Comparison of ENCODE assay signal across 8 cellular contexts in the genomic region with DNA sequence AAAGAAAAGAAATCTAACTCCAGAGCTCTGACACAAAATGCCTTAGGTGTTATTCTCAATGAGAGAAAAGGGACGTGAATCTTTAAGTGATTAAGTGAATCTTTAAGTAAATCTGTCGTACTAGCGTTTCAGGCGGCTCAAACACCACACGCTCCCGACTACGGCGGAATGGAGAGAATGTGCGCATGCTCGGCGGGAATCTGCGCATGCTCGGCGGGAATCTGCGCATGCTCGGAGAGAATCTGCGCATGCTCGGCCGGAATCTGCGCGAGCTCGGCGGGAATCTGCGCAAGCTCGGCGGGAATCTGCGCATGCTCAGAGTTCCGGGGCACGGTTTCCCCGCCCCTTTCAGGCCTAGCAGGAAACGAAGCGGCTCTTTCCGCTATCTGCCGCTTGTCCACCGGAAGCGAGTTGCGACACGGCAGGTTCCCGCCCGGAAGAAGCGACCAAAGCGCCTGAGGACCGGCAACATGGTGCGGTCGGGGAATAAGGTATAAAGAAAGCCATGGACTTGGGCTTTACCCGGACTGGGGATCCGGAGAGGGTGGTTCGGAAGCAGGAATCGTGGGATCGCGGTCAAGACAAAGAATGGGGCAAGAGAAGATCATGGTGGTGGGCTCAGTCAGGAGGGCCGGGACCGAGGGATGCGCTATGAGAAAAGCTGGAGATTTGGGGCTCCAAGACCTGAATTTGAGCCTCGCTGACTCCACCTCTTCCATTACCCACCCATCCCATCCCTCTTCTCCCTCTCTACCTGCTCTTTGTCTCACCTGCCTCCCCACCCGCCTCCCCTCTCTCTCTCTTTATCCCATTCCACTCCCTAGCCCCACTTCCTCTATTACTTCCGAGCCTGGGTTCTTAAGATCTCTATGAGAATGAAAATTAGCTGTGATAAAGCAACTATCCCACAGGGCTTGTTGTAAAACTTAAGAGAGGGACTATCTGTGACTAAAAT. TPM values are rescaled to one million over a fixed set of nuclear protein-coding genes. Genes with fewer than 3 reads are reported as not detected.
DNase-seq lines count a peak whose midpoint lies in the region; ATAC-seq and TF ChIP-seq lines count a peak whose summit lies in the region.

Gene XRCC5, plus strand, starts transcription at position 382 of the 955 bp plus-strand sequence. Its CDS starts 89 bp downstream, at position 471.

- H3K27me3 ChIP-seq in GM23338 (ENCODE audit: insufficient read depth) (no peaks in the 10 kb centered on the region), esophagus muscularis mucosa (peaks cover 0 to 13% (median 0%) of the 10 kb centered on the region in 4 donors), muscle layer of duodenum (ENCODE audit: low read depth, low read length) (no peaks in the 10 kb centered on the region)

- H3K4me1 Mint-ChIP-seq in GM23338: peaks cover 47% of the 10 kb centered on the region

- H3K4me2 ChIP-seq in GM23338: peak within 1 kb of the TSS; percentile 90

- H3K4me3 ChIP-seq in GM23338 (peak within 1 kb of the TSS; percentile 85), esophagus muscularis mucosa (peak within 1 kb of the TSS; percentile 82 to 91 (median 90)), muscle layer of duodenum (ENCODE audit: low read depth in 1 of 2, low read length in 2 of 2) (peak within 1 kb of the TSS; percentile 67 to 79)

- H3K36me3 Mint-ChIP-seq in GM23338 (ENCODE audit: low read depth): peaks cover 50% of the 10 kb centered on the region

- whole genome bisulfite sequencing in esophagus muscularis mucosa: 2% methylated on average over 51 of the region's 57 CpGs

- intact Hi-C loops in esophagus muscularis mucosa (cut with DNase I): no loop called here

- H3K9me2 ChIP-seq in GM23338 (ENCODE audit: insufficient read depth): no peaks in the 10 kb centered on the region

- H4K20me1 ChIP-seq in GM23338 (replicated peaks; ENCODE audit: insufficient read depth): no peaks in the 10 kb centered on the region; the same call in 1 of the 2 replicates

- H3K36me3 ChIP-seq in GM23338 (ENCODE audit: insufficient read depth) (peaks cover 34% of the 10 kb centered on the region), esophagus muscularis mucosa (peaks cover 0 to 39% (median 27%) of the 10 kb centered on the region in 4 donors), muscle layer of duodenum (ENCODE audit: control insufficient read depth in 1 of 2, insufficient read depth in 2 of 2, low read length in 2 of 2) (peaks cover 21 to 29% of the 10 kb centered on the region in 2 donors)

- H3K27ac ChIP-seq in GM23338 (ENCODE audit: low read depth) (peak within 1 kb of the TSS; percentile 89), esophagus muscularis mucosa (replicated peaks in 1 of 4) (peak within 1 kb of the TSS; percentile 91 to 94 (median 92)), muscle layer of duodenum (ENCODE audit: low read length) (peak within 1 kb of the TSS; percentile 99)

- peak; percentile 88 for DNase-seq in DMS79 treated with DMSO at 0.1 percent for 48 hours (lab: John Stamatoyannopoulos, UW)
- DNase-seq in GM23338 (ENCODE audit: low spot score): peak; percentile 98
- peak; percentile 94 for DNase-seq in LHCN-M2 (ENCODE audit: low read depth)
- DNase-seq in RPMI7951 (ENCODE audit: low read depth): peak; percentile 94
- DNase-seq in activated T-helper 1 cell treated with Interleukin-2 at 50 U/mL for 16 hours (ENCODE audit: low read depth): peak; percentile 96
- peak; percentile 98 for DNase-seq in esophagus muscularis mucosa (ENCODE audit: extremely low spot score)
- peak; percentile 96 for DNase-seq in stimulated activated CD8-positive, alpha-beta memory T cell treated with anti-CD3 and anti-CD28 coated beads, Interleukin-7, amount 100 ng/mL, for 24 hours (ENCODE audit: low read depth)

- peak within 1 kb of the TSS; percentile 100 for H3K27ac Mint-ChIP-seq in GM23338

- H3K4me1 ChIP-seq in GM23338 (ENCODE audit: insufficient read depth) (peaks cover 18% of the 10 kb centered on the region; the same call in 1 of the 2 replicates), esophagus muscularis mucosa (peaks cover 30 to 48% (median 37%) of the 10 kb centered on the region in 4 donors), muscle layer of duodenum (ENCODE audit: control insufficient read depth in 1 of 2, insufficient read depth in 2 of 2, low read length in 2 of 2) (peaks cover 15 to 30% of the 10 kb centered on the region in 2 donors)

- no peak for TF ChIP-seq EP300 in esophagus muscularis mucosa (IDR thresholded peaks at IDR 0.05)

- no peak for TF ChIP-seq POLR2A in esophagus muscularis mucosa (IDR thresholded peaks at IDR 0.05; ENCODE audit: low read depth)

- H3F3A ChIP-seq in GM23338 (replicated peaks; ENCODE audit: low read depth): peaks cover 36% of the 10 kb centered on the region

- no peak for TF ChIP-seq CTCF in GM23338 (conservative IDR thresholded peaks at IDR 0.05; ENCODE audit: low read depth in 2 of 2)
- TF ChIP-seq CTCF in esophagus muscularis mucosa (IDR thresholded peaks at IDR 0.05): peak in 1 of 3 experiments; percentile 38

- H2AFZ ChIP-seq in GM23338: no peak within 1 kb of the TSS

- peak within 1 kb of the TSS; percentile 100 for H3K4me3 Mint-ChIP-seq in GM23338

- H3K9me3 Mint-ChIP-seq in GM23338: no peaks in the 10 kb centered on the region

- H3K79me2 ChIP-seq in GM23338 (replicated peaks; ENCODE audit: insufficient read depth): peaks cover 39% of the 10 kb centered on the region

- peaks cover 11% of the 10 kb centered on the region for H3K27me3 Mint-ChIP-seq in GM23338 (ENCODE audit: insufficient read depth, low read depth, poor library complexity)

- peak; percentile 75 for ATAC-seq in GM23338

- H3K9me3 ChIP-seq in esophagus muscularis mucosa (no peaks in the 10 kb centered on the region), muscle layer of duodenum (ENCODE audit: control insufficient read depth in 1 of 2, low read length in 2 of 2) (no peaks in the 10 kb centered on the region)

TF ChIP-seq in GM23338, 12 proteins besides CTCF, POLR2A, EP300 and RAD21 (continues in another document):
- TF ChIP-seq POLR2AphosphoS5 (IDR thresholded peaks at IDR 0.05; ENCODE audit: low read depth) (peak; percentile 91), EZH2 (IDR thresholded peaks at IDR 0.05; ENCODE audit: low read depth, unreplicated experiment) (no peak), ZNF114 (CRISPR knock-in tag; IDR thresholded peaks at IDR 0.05) (no peak), ZNF331 (CRISPR knock-in tag; IDR thresholded peaks at IDR 0.05; ENCODE audit: low read depth) (no peak), REST (IDR thresholded peaks at IDR 0.05; ENCODE audit: unreplicated experiment) (no peak), NANOG (IDR thresholded peaks at IDR 0.05; ENCODE audit: borderline replicate concordance) (no peak), EZH2phosphoT487 (IDR thresholded peaks at IDR 0.05; ENCODE audit: unreplicated experiment) (no peak), JUNB (IDR thresholded peaks at IDR 0.05; ENCODE audit: unreplicated experiment) (no peak)
- TF ChIP-seq, protein P1, sequence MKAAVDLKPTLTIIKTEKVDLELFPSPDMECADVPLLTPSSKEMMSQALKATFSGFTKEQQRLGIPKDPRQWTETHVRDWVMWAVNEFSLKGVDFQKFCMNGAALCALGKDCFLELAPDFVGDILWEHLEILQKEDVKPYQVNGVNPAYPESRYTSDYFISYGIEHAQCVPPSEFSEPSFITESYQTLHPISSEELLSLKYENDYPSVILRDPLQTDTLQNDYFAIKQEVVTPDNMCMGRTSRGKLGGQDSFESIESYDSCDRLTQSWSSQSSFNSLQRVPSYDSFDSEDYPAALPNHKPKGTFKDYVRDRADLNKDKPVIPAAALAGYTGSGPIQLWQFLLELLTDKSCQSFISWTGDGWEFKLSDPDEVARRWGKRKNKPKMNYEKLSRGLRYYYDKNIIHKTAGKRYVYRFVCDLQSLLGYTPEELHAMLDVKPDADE (IDR thresholded peaks at IDR 0.05): peak; percentile 87

RNA-seq across cellular contexts. Expression of gene XRCC5, which starts in this region (rescaled TPM):
- 482 and 499 TPM in 2 replicates for total RNA-seq in GM23338 (2014; rRNA removed; shearing (Covaris generic))
- 432 and 524 TPM in 2 replicates for polyA plus RNA-seq in GM23338 (2016; fragmentation: Nextera tagmentation; extraction: Ambion mirVana)
- total RNA-seq in LHCN-M2 (2014; rRNA removed) (374 and 398 TPM in 2 replicates), esophagus muscularis mucosa (100 to 1,000 TPM; 113 to 149 (median 137) TPM)
- 169 TPM for polyA plus RNA-seq in LHCN-M2 (2012)
- total RNA-seq in RPMI7951 (2014; rRNA removed; shearing (Covaris generic)): 402 and 451 TPM in 2 replicates

Comparison
In these comparisons a context has a peak if more than half of its experiments do, and no peak if none do; other contexts are left out.
1. Peak in every context shown above with its lines: DNase-seq, ATAC-seq, H3K4me3 ChIP-seq and H3K27ac ChIP-seq.